ENCODE assay signal across 37 cellular contexts in the genomic region with DNA sequence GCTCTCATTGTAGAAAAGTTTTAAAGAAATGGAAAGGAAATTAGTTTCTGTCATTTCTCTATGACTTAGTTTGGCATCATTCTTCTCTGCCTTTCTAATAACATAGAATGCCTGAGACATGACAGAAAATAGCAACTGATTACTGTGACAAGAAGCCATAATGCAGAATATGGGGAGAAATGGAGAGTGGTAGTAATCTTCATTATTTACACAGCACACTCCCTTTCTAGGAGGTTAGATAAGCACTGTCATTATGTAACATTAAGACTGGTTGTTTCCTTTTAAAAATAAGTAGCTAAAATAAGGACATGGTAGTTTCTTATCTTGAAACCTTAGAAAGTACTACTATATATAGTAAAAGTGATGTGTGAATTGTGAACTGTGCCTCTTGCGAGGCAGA.
"Had no signal": no experiment of that assay in that cellular context is flagged by ENCODE, and none has a peak within 500 bp of the region (broad histone marks: within the 10 kb centered on the region; RNA-seq: fewer than 3 reads in every experiment).

No MANE protein-coding gene starts in this region.

- H3K9me3 Mint-ChIP-seq: activated naive CD4-positive, alpha-beta T cell treated with anti-CD3 and anti-CD28 coated beads for 36 hours; activated naive CD4-positive, alpha-beta T cell treated with anti-CD3 and anti-CD28 coated beads, Interleukin-2, amount 50 U/mL, for 72 hours; activated naive CD8-positive, alpha-beta T cell treated with anti-CD3 and anti-CD28 coated beads for 36 hours; activated naive CD8-positive, alpha-beta T cell treated with anti-CD3 and anti-CD28 coated beads, Interleukin-2, amount 10 ng/mL, durations not matched to agents 7 days and 5 days; activated naive CD8-positive, alpha-beta T cell treated with anti-CD3 and anti-CD28 coated beads, Interleukin-2, amount 50 U/mL, for 24 hours; activated T-helper 1 cell treated with anti-CD3 and anti-CD28 coated beads, Interleukin-12 subunit alpha, Interleukin-12 subunit beta, Interleukin-2, Interleukin-4 antibody, amounts not matched to agents 30 ng/mL and 10 ng/mL and 1 ng/mL, durations not matched to agents 14 hours and 24 hours and 36 hours; brain had no signal

- H3K36me3 ChIP-seq: adrenal gland, ascending aorta, brain microvascular endothelial cell, breast epithelium, cardiac muscle cell had no signal

- H3K27me3 ChIP-seq: adrenal gland, ascending aorta, body of pancreas, brain microvascular endothelial cell, breast epithelium, cardiac muscle cell had no signal

- H3K36me3 Mint-ChIP-seq: activated naive CD4-positive, alpha-beta T cell treated with anti-CD3 and anti-CD28 coated beads, Interleukin-2, amount 50 U/mL, for 24 hours; activated naive CD4-positive, alpha-beta T cell treated with anti-CD3 and anti-CD28 coated beads, Interleukin-2, amount 50 U/mL, for 72 hours; activated naive CD8-positive, alpha-beta T cell; activated naive CD8-positive, alpha-beta T cell treated with anti-CD3 and anti-CD28 coated beads for 36 hours; activated naive CD8-positive, alpha-beta T cell treated with anti-CD3 and anti-CD28 coated beads, Interleukin-2, amount 10 ng/mL, durations not matched to agents 7 days and 5 days; brain had no signal

- H3K27ac Mint-ChIP-seq: activated naive CD4-positive, alpha-beta T cell treated with anti-CD3 and anti-CD28 coated beads for 36 hours; activated naive CD4-positive, alpha-beta T cell treated with anti-CD3 and anti-CD28 coated beads, Interleukin-2, amount 50 U/mL, for 24 hours; activated naive CD4-positive, alpha-beta T cell treated with anti-CD3 and anti-CD28 coated beads, Interleukin-2, amount 50 U/mL, for 72 hours; activated naive CD8-positive, alpha-beta T cell; activated naive CD8-positive, alpha-beta T cell treated with anti-CD3 and anti-CD28 coated beads for 36 hours; activated naive CD8-positive, alpha-beta T cell treated with anti-CD3 and anti-CD28 coated beads, Interleukin-2, amount 10 ng/mL, durations not matched to agents 7 days and 5 days; activated naive CD8-positive, alpha-beta T cell treated with anti-CD3 and anti-CD28 coated beads, Interleukin-2, amount 50 U/mL, for 24 hours; activated T-cell treated with anti-CD3 and anti-CD28 coated beads, Interleukin-2, amount 50 U/mL, for 24 hours; activated T-cell treated with anti-CD3 and anti-CD28 coated beads, Interleukin-2, amount 50 U/mL, for 72 hours; activated T-helper 1 cell treated with anti-CD3 and anti-CD28 coated beads, Interleukin-12 subunit alpha, Interleukin-12 subunit beta, Interleukin-2, Interleukin-4 antibody, amounts not matched to agents 30 ng/mL and 10 ng/mL and 1 ng/mL, durations not matched to agents 14 hours and 24 hours and 36 hours; activated T-helper 17 cell treated with anti-CD3 and anti-CD28 coated beads, Interleukin-2, amount 50 U/mL, for 72 hours; activated T-helper 2 cell treated with anti-CD3 and anti-CD28 coated beads, Interferon-gamma antibody, Interleukin-2, Interleukin-4, amounts not matched to agents 10 μg/mL and 5 μg/mL and 100 μg/mL, durations not matched to agents 14 hours and 24 hours and 36 hours; brain had no signal

- H3K4me3 ChIP-seq: adrenal gland, ascending aorta, body of pancreas, breast epithelium, cardiac muscle cell had no signal

- H3K4me1 Mint-ChIP-seq: activated naive CD4-positive, alpha-beta T cell treated with anti-CD3 and anti-CD28 coated beads, Interleukin-2, amount 50 U/mL, for 24 hours; activated naive CD8-positive, alpha-beta T cell treated with anti-CD3 and anti-CD28 coated beads for 36 hours; activated naive CD8-positive, alpha-beta T cell treated with anti-CD3 and anti-CD28 coated beads, Interleukin-2, amount 10 ng/mL, durations not matched to agents 7 days and 5 days; activated naive CD8-positive, alpha-beta T cell treated with anti-CD3 and anti-CD28 coated beads, Interleukin-2, amount 50 U/mL, for 24 hours; activated T-helper 17 cell treated with anti-CD3 and anti-CD28 coated beads, Interleukin-2, amount 50 U/mL, for 72 hours; brain; central memory CD8-positive, alpha-beta T cell had no signal

- H3K9me3 ChIP-seq: adrenal gland, ascending aorta, body of pancreas, breast epithelium had no signal

- ATAC-seq: activated naive CD4-positive, alpha-beta T cell treated with anti-CD3 and anti-CD28 coated beads, Interleukin-2, amount 50 U/mL, for 72 hours; activated naive CD8-positive, alpha-beta T cell treated with anti-CD3 and anti-CD28 coated beads, Interleukin-2, amount 50 U/mL, for 24 hours; activated T-cell treated with anti-CD3 and anti-CD28 coated beads, Interleukin-2, amount 50 U/mL, for 4 hours; activated T-cell treated with anti-CD3 and anti-CD28 coated beads, Interleukin-2, amount 50 U/mL, for 72 hours; activated T-helper 17 cell treated with anti-CD3 and anti-CD28 coated beads, Interleukin-2, amount 50 U/mL, for 72 hours; body of pancreas had no signal

- DNase-seq: activated effector memory CD4-positive, alpha-beta T cell treated with anti-CD3 and anti-CD28 coated beads, Interleukin-2, amount 50 U/mL, for 16 hours; activated effector memory CD4-positive, alpha-beta T cell treated with Interleukin-2 at 50 U/mL for 16 hours; activated gamma-delta T cell; activated gamma-delta T cell treated with Interleukin-2 at 50 U/mL for 16 hours; activated naive CD4-positive, alpha-beta T cell; activated naive CD4-positive, alpha-beta T cell treated with anti-CD3 and anti-CD28 coated beads for 36 hours; activated naive CD4-positive, alpha-beta T cell treated with anti-CD3 and anti-CD28 coated beads, Interleukin-2, amount 50 U/mL, for 16 hours; activated naive CD4-positive, alpha-beta T cell treated with Interleukin-2 at 50 U/mL for 16 hours; activated naive CD8-positive, alpha-beta T cell treated with anti-CD3 and anti-CD28 coated beads for 36 hours; activated naive CD8-positive, alpha-beta T cell treated with anti-CD3 and anti-CD28 coated beads, Interleukin-2, amount 10 ng/mL, durations not matched to agents 7 days and 5 days; activated naive CD8-positive, alpha-beta T cell treated with anti-CD3 and anti-CD28 coated beads, Interleukin-2, amount 50 U/mL, for 24 hours; activated T-cell treated with anti-CD3 and anti-CD28 coated beads, Interleukin-2, amount 50 U/mL, for 1 hour; activated T-cell treated with anti-CD3 and anti-CD28 coated beads, Interleukin-2, amount 50 U/mL, for 24 hours; activated T-cell treated with anti-CD3 and anti-CD28 coated beads, Interleukin-2, amount 50 U/mL, for 4 hours; activated T-cell treated with anti-CD3 and anti-CD28 coated beads, Interleukin-2, amount 50 U/mL, for 48 hours; activated T-cell treated with anti-CD3 and anti-CD28 coated beads, Interleukin-2, amount 50 U/mL, for 72 hours; adrenal gland; amniotic stem cell; amygdala; anterior cingulate cortex; aorta; body of pancreas; brain microvascular endothelial cell; caudate nucleus; central memory CD4-positive, alpha-beta T cell; cerebellar nuclear complex had no signal

- H3K27ac ChIP-seq: adrenal gland, ascending aorta, body of pancreas, brain microvascular endothelial cell, breast epithelium, cardiac muscle cell had no signal

- H3K4me3 Mint-ChIP-seq: activated naive CD4-positive, alpha-beta T cell treated with anti-CD3 and anti-CD28 coated beads for 36 hours; activated naive CD4-positive, alpha-beta T cell treated with anti-CD3 and anti-CD28 coated beads, Interleukin-2, amount 50 U/mL, for 24 hours; activated naive CD8-positive, alpha-beta T cell; activated naive CD8-positive, alpha-beta T cell treated with anti-CD3 and anti-CD28 coated beads for 36 hours; activated naive CD8-positive, alpha-beta T cell treated with anti-CD3 and anti-CD28 coated beads, Interleukin-2, amount 10 ng/mL, durations not matched to agents 7 days and 5 days; activated naive CD8-positive, alpha-beta T cell treated with anti-CD3 and anti-CD28 coated beads, Interleukin-2, amount 50 U/mL, for 24 hours; activated T-cell treated with anti-CD3 and anti-CD28 coated beads, Interleukin-2, amount 50 U/mL, for 24 hours; activated T-cell treated with anti-CD3 and anti-CD28 coated beads, Interleukin-2, amount 50 U/mL, for 4 hours; activated T-cell treated with anti-CD3 and anti-CD28 coated beads, Interleukin-2, amount 50 U/mL, for 72 hours; activated T-helper 1 cell treated with anti-CD3 and anti-CD28 coated beads, Interleukin-12 subunit alpha, Interleukin-12 subunit beta, Interleukin-2, Interleukin-4 antibody, amounts not matched to agents 30 ng/mL and 10 ng/mL and 1 ng/mL, durations not matched to agents 14 hours and 24 hours and 36 hours; activated T-helper 17 cell treated with anti-CD3 and anti-CD28 coated beads, Interleukin-2, amount 50 U/mL, for 72 hours; brain; central memory CD8-positive, alpha-beta T cell had no signal

- H3K27me3 Mint-ChIP-seq: activated naive CD4-positive, alpha-beta T cell treated with anti-CD3 and anti-CD28 coated beads, Interleukin-2, amount 50 U/mL, for 24 hours; activated naive CD8-positive, alpha-beta T cell; activated naive CD8-positive, alpha-beta T cell treated with anti-CD3 and anti-CD28 coated beads for 36 hours; activated naive CD8-positive, alpha-beta T cell treated with anti-CD3 and anti-CD28 coated beads, Interleukin-2, amount 10 ng/mL, durations not matched to agents 7 days and 5 days; activated naive CD8-positive, alpha-beta T cell treated with anti-CD3 and anti-CD28 coated beads, Interleukin-2, amount 50 U/mL, for 24 hours; activated T-cell treated with anti-CD3 and anti-CD28 coated beads, Interleukin-2, amount 50 U/mL, for 24 hours; activated T-helper 17 cell treated with anti-CD3 and anti-CD28 coated beads, Interleukin-2, amount 50 U/mL, for 72 hours; brain; central memory CD8-positive, alpha-beta T cell had no signal
